Comparison of ENCODE assay signal across 18 cellular contexts in the genomic region with DNA sequence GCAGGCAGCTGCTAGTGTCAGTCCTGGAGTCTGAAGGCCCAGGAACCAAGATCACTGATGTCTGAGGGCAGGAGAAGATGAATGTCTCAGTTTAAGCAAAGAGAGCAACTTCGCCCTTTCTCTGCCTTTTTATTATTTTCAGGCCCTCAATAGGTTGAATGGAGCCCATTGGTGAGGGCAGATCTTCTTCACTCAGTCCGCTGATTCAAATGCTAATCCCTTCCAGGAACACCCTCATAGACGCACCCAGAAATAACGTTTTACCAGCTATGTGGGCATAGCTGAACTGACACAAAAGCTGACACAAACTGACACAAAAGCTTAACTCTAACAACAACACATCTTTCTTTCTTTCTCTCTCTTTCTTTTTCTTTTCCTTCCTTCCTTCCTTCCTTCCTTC.
DNase-seq lines count a peak whose midpoint lies in the region; ATAC-seq and TF ChIP-seq lines count a peak whose summit lies in the region.
"Had no signal": no experiment of that assay in that cellular context is flagged by ENCODE, and none has a peak within 500 bp of the region (broad histone marks: within the 10 kb centered on the region; RNA-seq: fewer than 3 reads in every experiment).

No MANE protein-coding gene starts in this region.

- in situ Hi-C loops in HAP-1 (cut with MboI; ENCODE audit: low sequenced_read_pairs), result no loop called here

- no peaks in the 10 kb centered on the region for H3K27me3 Mint-ChIP-seq in natural killer cell (ENCODE audit: low read depth in 2 of 2)
- H3K27me3 Mint-ChIP-seq: B cell; CD4-positive, CD25-positive, alpha-beta regulatory T cell had no signal

- no peaks in the 10 kb centered on the region for H3K36me3 Mint-ChIP-seq in natural killer cell
- H3K36me3 Mint-ChIP-seq: CD4-positive, CD25-positive, alpha-beta regulatory T cell; CD8-positive, alpha-beta T cell had no signal

- H3K18ac ChIP-seq in mesendoderm (ENCODE audit: low read length), result peak overlapping the region; percentile 45

- no CpG with 5 or more reads among the region's 4 CpGs for WGBS in mesendoderm (ENCODE audit: extremely low coverage, insufficient coverage, low lambda C conversion rate)

- H3K27ac ChIP-seq in mesendoderm (ENCODE audit: low read depth, low read length), result no peak overlapping the region
- H3K27ac ChIP-seq: BLaER1, C4-2B, GM23248 had no signal

- H3K4me2 ChIP-seq in mesendoderm (ENCODE audit: low read length), result no peak overlapping the region
- H3K4me2 ChIP-seq: BLaER1 had no signal

- H3K4me3 Mint-ChIP-seq in natural killer cell, result no peak overlapping the region
- H3K4me3 Mint-ChIP-seq: B cell; CD4-positive, CD25-positive, alpha-beta regulatory T cell; CD8-positive, alpha-beta T cell had no signal

- no peak overlapping the region for H2BK15ac ChIP-seq in mesendoderm (replicated peaks; ENCODE audit: low read depth)

- no peak overlapping the region for H4K8ac ChIP-seq in mesendoderm (ENCODE audit: low read depth, low read length)

- H2AK5ac ChIP-seq in mesendoderm (ENCODE audit: low read length), result no peak overlapping the region

- H3K56ac ChIP-seq in mesendoderm (ENCODE audit: low read length), result no peak overlapping the region

- H3K27ac Mint-ChIP-seq in natural killer cell, result no peak overlapping the region
- H3K27ac Mint-ChIP-seq: B cell; CD4-positive, CD25-positive, alpha-beta regulatory T cell; CD8-positive, alpha-beta T cell had no signal

- no peak overlapping the region for H3K23ac ChIP-seq in mesendoderm (ENCODE audit: low read length)

- no peaks in the 10 kb centered on the region for H3K4me1 Mint-ChIP-seq in natural killer cell
- H3K4me1 Mint-ChIP-seq: B cell; CD4-positive, CD25-positive, alpha-beta regulatory T cell had no signal

- H3K4me1 ChIP-seq in HAP-1, result peaks cover 5% of the 10 kb centered on the region; the same call in 1 of the 2 replicates
- H3K4me1 ChIP-seq in mesendoderm (ENCODE audit: control insufficient read depth, low read depth, low read length), result no peaks in the 10 kb centered on the region
- H3K4me1 ChIP-seq: BLaER1 had no signal

- no peak overlapping the region for H3K9ac ChIP-seq in mesendoderm (ENCODE audit: low read length)
- H3K9ac ChIP-seq: BLaER1, GM23248 had no signal

- DNase-seq in HAP-1 (ENCODE audit: low spot score in 2 of 2) (peak; percentile 12 to 13), dedifferentiated amniotic fluid mesenchymal stem cell (ENCODE audit: extremely low spot score) (peak; percentile 8), mesendoderm (no peak), natural killer cell (no peak), dermis blood vessel endothelial cell (no peak)
- DNase-seq: CD4-positive, CD25-positive, alpha-beta regulatory T cell; CD8-positive, alpha-beta T cell; DMS 273 treated with DMSO at 0.1 percent for 48 hours; DMS79; EL; GDM1; GM23248; HCEC 1CT had no signal

- peaks cover 6 to 7% of the 10 kb centered on the region in 2 donors for H3K9me3 Mint-ChIP-seq in natural killer cell
- H3K9me3 Mint-ChIP-seq: CD8-positive, alpha-beta T cell had no signal

- intact Hi-C loops in natural killer cell (cut with micrococcal nuclease), result no loop called here

- no peaks in the 10 kb centered on the region for H3K79me2 ChIP-seq in mesendoderm (ENCODE audit: control insufficient read depth, insufficient read depth, low read length)

- TF ChIP-seq CTCF in natural killer cell (IDR thresholded peaks at IDR 0.05), result no peak

- H3K4ac ChIP-seq in mesendoderm (ENCODE audit: low read depth, low read length), result no peak overlapping the region

- no peaks in the 10 kb centered on the region for H3K36me3 ChIP-seq in HAP-1 (replicated peaks)
- no peaks in the 10 kb centered on the region for H3K36me3 ChIP-seq in mesendoderm (ENCODE audit: control insufficient read depth, insufficient read depth, low read length)
- H3K36me3 ChIP-seq: BLaER1 had no signal

- ATAC-seq in natural killer cell (no peak), HG02642 (IDR thresholded peaks at IDR 0.05; ENCODE audit: poor library complexity, unreplicated experiment) (no peak)
- ATAC-seq: CD8-positive, alpha-beta T cell; GM12878 had no signal

- H3K27me3 ChIP-seq in HAP-1 (ENCODE audit: low read depth) (no peaks in the 10 kb centered on the region), mesendoderm (ENCODE audit: insufficient read depth, low read length, poor library complexity) (no peaks in the 10 kb centered on the region)
- H3K27me3 ChIP-seq: BLaER1 had no signal

- H3K4me3 ChIP-seq in HAP-1 (no peak overlapping the region), mesendoderm (ENCODE audit: low read length) (no peak overlapping the region)
- H3K4me3 ChIP-seq: BLaER1, GM12878, GM23248 had no signal

- H4K5ac ChIP-seq in mesendoderm (ENCODE audit: low read length), result no peak overlapping the region

- H2BK5ac ChIP-seq in mesendoderm (ENCODE audit: low read length), result no peak overlapping the region

- no peak overlapping the region for H2BK120ac ChIP-seq in mesendoderm (ENCODE audit: low read depth, low read length)

- no peaks in the 10 kb centered on the region for H3K79me1 ChIP-seq in mesendoderm (ENCODE audit: low read length)

- no peaks in the 10 kb centered on the region for H3K9me3 ChIP-seq in HAP-1
- H3K9me3 ChIP-seq: BLaER1 had no signal

Comparison
In these comparisons a context has a peak if more than half of its experiments do, and no peak if none do; other contexts are left out.
1. DNase-seq: peak in HAP-1 (2 of 2) and dedifferentiated amniotic fluid mesenchymal stem cell (single experiment); none in mesendoderm (single experiment), natural killer cell (single experiment) and dermis blood vessel endothelial cell (single experiment).